ENCODE assay signal across 32 cellular contexts in genomic region chr1:14485285-14485684, GRCh38.
"Had no signal": no experiment of that assay in that cellular context is flagged by ENCODE, and none has a peak within 500 bp of the region (broad histone marks: within the 10 kb centered on the region; RNA-seq: fewer than 3 reads in every experiment).

No MANE protein-coding gene starts in this region.

- H3K27ac ChIP-seq: brain microvascular endothelial cell, esophagus muscularis mucosa, foreskin keratinocyte, gastrocnemius medialis, WERI-Rb-1 had no signal

- H3K27me3 ChIP-seq: brain microvascular endothelial cell, esophagus muscularis mucosa, foreskin keratinocyte, gastrocnemius medialis had no signal

- H3K4me3 ChIP-seq: esophagus muscularis mucosa, gastrocnemius medialis had no signal

- H3K36me3 ChIP-seq: brain microvascular endothelial cell, esophagus muscularis mucosa, gastrocnemius medialis, WERI-Rb-1 had no signal

- FAIRE-seq: astrocyte, colon, TTC549 had no signal

- DNase-seq: activated B cell treated with CpG ODN at 0.5 μM for 24 hours; activated CD4-positive, alpha-beta T cell treated with anti-CD3 and anti-CD28 coated beads for 48 hours; activated CD4-positive, alpha-beta T cell treated with anti-CD3 and anti-CD28 coated beads, Interleukin-2, amount 50 U/mL, for 1 hour; activated CD4-positive, alpha-beta T cell treated with anti-CD3 and anti-CD28 coated beads, Interleukin-2, amount 50 U/mL, for 48 hours; activated CD8-positive, alpha-beta memory T cell treated with anti-CD3 and anti-CD28 coated beads for 24 hours; activated CD8-positive, alpha-beta T cell treated with anti-CD3 and anti-CD28 coated beads for 36 hours; activated effector memory CD4-positive, alpha-beta T cell treated with Interleukin-2 at 50 U/mL for 16 hours; activated gamma-delta T cell treated with Interleukin-2 at 50 U/mL for 16 hours; activated naive CD4-positive, alpha-beta T cell treated with anti-CD3 and anti-CD28 coated beads, Interleukin-2, amount 50 U/mL, for 16 hours; activated naive CD4-positive, alpha-beta T cell treated with Interleukin-2 at 50 U/mL for 16 hours; activated T-cell treated with anti-CD3 and anti-CD28 coated beads, Interleukin-2, amount 50 U/mL, for 4 hours; amniotic stem cell; anterior cingulate cortex; brain microvascular endothelial cell; caudate nucleus; cortex of kidney; dermis blood vessel endothelial cell; effector CD4-positive, alpha-beta T cell; effector memory CD8-positive, alpha-beta T cell; erythroblast; foreskin keratinocyte; gastrocnemius medialis; glutamatergic neuron; T-cell; T-helper 9 cell; WERI-Rb-1 had no signal

- H3K4me1 ChIP-seq: gastrocnemius medialis had no signal

- H3K9me3 ChIP-seq: esophagus muscularis mucosa, gastrocnemius medialis had no signal

- ATAC-seq: activated CD4-positive, CD25-positive, alpha-beta regulatory T cell treated with anti-CD3 and anti-CD28 coated beads, Interleukin-2, amount 50 U/mL, for 24 hours; activated CD8-positive, alpha-beta T cell treated with anti-CD3 and anti-CD28 coated beads for 36 hours; activated T-cell treated with anti-CD3 and anti-CD28 coated beads, Interleukin-2, amount 50 U/mL, for 4 hours; activated T-helper 17 cell treated with anti-CD3 and anti-CD28 coated beads, Interleukin-2, amount 50 U/mL, for 72 hours; effector memory CD8-positive, alpha-beta T cell; foreskin keratinocyte; gastrocnemius medialis; T-cell had no signal
